In genomic region chr17:77116371-77116860, GRCh38 we compare ENCODE assay signal across 19 cellular contexts. TPM values are rescaled to one million over a fixed set of nuclear protein-coding genes. Genes with fewer than 3 reads are reported as not detected.
DNase-seq lines count a peak whose midpoint lies in the region; ATAC-seq and TF ChIP-seq lines count a peak whose summit lies in the region.
"Had no signal": no experiment of that assay in that cellular context is flagged by ENCODE, and none has a peak within 500 bp of the region (broad histone marks: within the 10 kb centered on the region; RNA-seq: fewer than 3 reads in every experiment).

No MANE protein-coding gene starts in this region.

- intact Hi-C loops in adrenal gland (cut with DNase I): no loop called here
- intact Hi-C loops in gastrocnemius medialis (cut with DNase I; ENCODE audit: low total_unique reads): no loop called here

- H3K36me3 ChIP-seq in adrenal gland (replicated peaks in 1 of 2): no peaks in the 10 kb centered on the region
- H3K36me3 ChIP-seq in liver (ENCODE audit: control insufficient read depth in 4 of 4, insufficient read depth in 3 of 4, low read depth in 1 of 4, low read length in 3 of 4): no peaks in the 10 kb centered on the region
- H3K36me3 ChIP-seq in gastrocnemius medialis: no peaks in the 10 kb centered on the region

- TF ChIP-seq CTCF in C4-2B (conservative IDR thresholded peaks at IDR 0.05) (no peak), adrenal gland (IDR thresholded peaks at IDR 0.05) (no peak), liver (IDR thresholded peaks at IDR 0.05; ENCODE audit: low read depth, low read length, missing input control) (no peak), gastrocnemius medialis (IDR thresholded peaks at IDR 0.05 in 4 of 5, conservative IDR thresholded peaks at IDR 0.05 in 1 of 5) (no peak)

- TF ChIP-seq RAD21 in liver (IDR thresholded peaks at IDR 0.05): no peak

- H3K4me3 ChIP-seq in adrenal gland: no peak overlapping the region
- no peak overlapping the region for H3K4me3 ChIP-seq in liver (ENCODE audit: low read depth in 1 of 3, low read length in 3 of 3)
- H3K4me3 ChIP-seq in gastrocnemius medialis: no peak overlapping the region
- H3K4me3 ChIP-seq: skin epidermis had no signal

- peak overlapping the region; percentile 41 for H3K27ac ChIP-seq in C4-2B
- peak overlapping the region in 4 of 5 donors; percentile 44 to 85 (median 66) for H3K27ac ChIP-seq in adrenal gland
- peak overlapping the region; percentile 39 to 56 for H3K27ac ChIP-seq in liver (ENCODE audit: low read depth in 1 of 2, low read length in 2 of 2)
- peak overlapping the region; percentile 81 to 92 (median 82) for H3K27ac ChIP-seq in gastrocnemius medialis

- H3K27me3 ChIP-seq in adrenal gland: no peaks in the 10 kb centered on the region
- no peaks in the 10 kb centered on the region for H3K27me3 ChIP-seq in liver (ENCODE audit: control insufficient read depth in 4 of 4, insufficient read depth in 4 of 4, low read length in 3 of 4)
- H3K27me3 ChIP-seq in gastrocnemius medialis: no peaks in the 10 kb centered on the region

- peaks cover 31 to 57% of the 10 kb centered on the region in 2 donors for H3K4me1 ChIP-seq in adrenal gland (replicated peaks in 1 of 2)
- peaks cover 0 to 5% (median 0%) of the 10 kb centered on the region in 4 donors for H3K4me1 ChIP-seq in liver (ENCODE audit: control insufficient read depth in 4 of 4, insufficient read depth in 4 of 4, low read length in 3 of 4)
- peaks cover 17 to 34% of the 10 kb centered on the region in 2 donors for H3K4me1 ChIP-seq in gastrocnemius medialis

- in situ Hi-C loops in gastrocnemius medialis (cut with MboI; ENCODE audit: low sequenced_read_pairs in 4 of 4): no loop called here

- no peak overlapping the region for H3K9ac ChIP-seq in liver (ENCODE audit: low read depth in 1 of 2, low read length in 2 of 2)

- H3K9me3 ChIP-seq in adrenal gland (replicated peaks in 1 of 3) (no peaks in the 10 kb centered on the region), liver (ENCODE audit: control insufficient read depth in 4 of 4, low read length in 3 of 4) (no peaks in the 10 kb centered on the region), gastrocnemius medialis (no peaks in the 10 kb centered on the region)

- DNase-seq in adrenal gland (no peak), gastrocnemius medialis (no peak), NCI-H2196 (lab: John Stamatoyannopoulos, UW; ENCODE audit: unreplicated experiment) (no peak), NCI-H748 (lab: John Stamatoyannopoulos, UW; ENCODE audit: unreplicated experiment) (no peak)
- DNase-seq: activated CD4-positive, alpha-beta T cell treated with anti-CD3 and anti-CD28 coated beads, Interleukin-2, amount 50 U/mL, for 48 hours; activated naive CD8-positive, alpha-beta T cell treated with anti-CD3 and anti-CD28 coated beads for 36 hours; activated T-cell treated with anti-CD3 and anti-CD28 coated beads, Interleukin-2, amount 50 U/mL, for 24 hours; central memory CD4-positive, alpha-beta T cell; foreskin fibroblast; H9; mesendoderm; NCI-H2081; NCI-H69; stimulated activated CD4-positive, alpha-beta T cell treated with anti-CD3 and anti-CD28 coated beads, Interleukin-4, amount 100 ng/mL, for 4 hours had no signal

- TF ChIP-seq POLR2A in adrenal gland (IDR thresholded peaks at IDR 0.05) (peak in 1 of 2 donors; percentile 7), gastrocnemius medialis (IDR thresholded peaks at IDR 0.05) (no peak)

- 52 to 63% (median 58%) methylated on average over 3 of the region's 3 CpGs for WGBS in adrenal gland, 4 donors
- WGBS in liver: 62% methylated on average over 3 of the region's 3 CpGs

- ATAC-seq in gastrocnemius medialis: no peak
- no peak for ATAC-seq in GM21390 (IDR thresholded peaks at IDR 0.05; ENCODE audit: unreplicated experiment)
- no peak for ATAC-seq in HG03280 (IDR thresholded peaks at IDR 0.05; ENCODE audit: unreplicated experiment)

TF ChIP-seq in liver, 16 proteins besides CTCF, POLR2A, EP300 and RAD21:
- TF ChIP-seq, protein P1, sequence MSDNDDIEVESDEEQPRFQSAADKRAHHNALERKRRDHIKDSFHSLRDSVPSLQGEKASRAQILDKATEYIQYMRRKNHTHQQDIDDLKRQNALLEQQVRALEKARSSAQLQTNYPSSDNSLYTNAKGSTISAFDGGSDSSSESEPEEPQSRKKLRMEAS (IDR thresholded peaks at IDR 0.05): no peak
- no peak for TF ChIP-seq GABPA (IDR thresholded peaks at IDR 0.05 in 1 of 2, conservative IDR thresholded peaks at IDR 0.05 in 1 of 2)
- TF ChIP-seq, protein P2, sequence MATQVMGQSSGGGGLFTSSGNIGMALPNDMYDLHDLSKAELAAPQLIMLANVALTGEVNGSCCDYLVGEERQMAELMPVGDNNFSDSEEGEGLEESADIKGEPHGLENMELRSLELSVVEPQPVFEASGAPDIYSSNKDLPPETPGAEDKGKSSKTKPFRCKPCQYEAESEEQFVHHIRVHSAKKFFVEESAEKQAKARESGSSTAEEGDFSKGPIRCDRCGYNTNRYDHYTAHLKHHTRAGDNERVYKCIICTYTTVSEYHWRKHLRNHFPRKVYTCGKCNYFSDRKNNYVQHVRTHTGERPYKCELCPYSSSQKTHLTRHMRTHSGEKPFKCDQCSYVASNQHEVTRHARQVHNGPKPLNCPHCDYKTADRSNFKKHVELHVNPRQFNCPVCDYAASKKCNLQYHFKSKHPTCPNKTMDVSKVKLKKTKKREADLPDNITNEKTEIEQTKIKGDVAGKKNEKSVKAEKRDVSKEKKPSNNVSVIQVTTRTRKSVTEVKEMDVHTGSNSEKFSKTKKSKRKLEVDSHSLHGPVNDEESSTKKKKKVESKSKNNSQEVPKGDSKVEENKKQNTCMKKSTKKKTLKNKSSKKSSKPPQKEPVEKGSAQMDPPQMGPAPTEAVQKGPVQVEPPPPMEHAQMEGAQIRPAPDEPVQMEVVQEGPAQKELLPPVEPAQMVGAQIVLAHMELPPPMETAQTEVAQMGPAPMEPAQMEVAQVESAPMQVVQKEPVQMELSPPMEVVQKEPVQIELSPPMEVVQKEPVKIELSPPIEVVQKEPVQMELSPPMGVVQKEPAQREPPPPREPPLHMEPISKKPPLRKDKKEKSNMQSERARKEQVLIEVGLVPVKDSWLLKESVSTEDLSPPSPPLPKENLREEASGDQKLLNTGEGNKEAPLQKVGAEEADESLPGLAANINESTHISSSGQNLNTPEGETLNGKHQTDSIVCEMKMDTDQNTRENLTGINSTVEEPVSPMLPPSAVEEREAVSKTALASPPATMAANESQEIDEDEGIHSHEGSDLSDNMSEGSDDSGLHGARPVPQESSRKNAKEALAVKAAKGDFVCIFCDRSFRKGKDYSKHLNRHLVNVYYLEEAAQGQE (IDR thresholded peaks at IDR 0.05): peak; percentile 4
- TF ChIP-seq FOXA2 (IDR thresholded peaks at IDR 0.05): no peak
- peak; percentile 91 for TF ChIP-seq NR2F2 (IDR thresholded peaks at IDR 0.05)

RNA-seq across cellular contexts. Expression of gene SEC14L1, which starts 24.4 kb away (rescaled TPM):
- total RNA-seq in adrenal gland (100 to 1,000 TPM; 130 to 255 (median 199) TPM), liver (10 to 100 TPM; 34.6 to 52.0 TPM), gastrocnemius medialis (10 to 100 TPM; 55.0 to 94.1 (median 73.7) TPM)
- polyA plus RNA-seq in adrenal gland (100 to 1,000 TPM in 2 of 3 donors, 10 to 100 TPM in 1; 61.8 to 125 (median 119) TPM), liver (10 to 100 TPM; 17.0 to 19.0 TPM)
